Comparison of ENCODE assay signal across 7 cellular contexts in the genomic region with DNA sequence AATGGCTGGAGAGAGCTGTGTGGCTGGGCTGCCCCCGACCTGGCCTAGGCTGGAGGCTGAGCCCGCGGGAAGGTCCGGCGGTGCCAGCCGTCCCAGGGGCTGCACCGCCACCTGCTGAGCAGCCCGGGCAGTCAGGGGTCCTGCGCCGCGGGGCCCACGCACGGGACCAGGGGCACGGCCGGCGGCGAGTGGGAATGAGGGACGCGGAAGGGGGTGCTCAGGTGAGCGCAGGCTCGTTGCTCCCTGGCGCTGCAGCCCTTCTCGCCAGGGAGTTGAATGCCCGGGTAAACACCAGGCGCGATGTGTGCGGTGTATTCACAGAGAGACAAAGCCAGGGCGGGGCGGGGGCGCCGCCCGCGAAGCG. TPM values are rescaled to one million over a fixed set of nuclear protein-coding genes. Genes with fewer than 3 reads are reported as not detected.
A peak's percentile ranks its signal among the peaks of the same experiment; 100 is the strongest.
DNase-seq lines count a peak whose midpoint lies in the region; ATAC-seq, FAIRE-seq and TF ChIP-seq lines count a peak whose summit lies in the region.

No MANE protein-coding gene starts in this region.

- no peaks in the 10 kb centered on the region for H4K20me1 ChIP-seq in SK-N-SH (ENCODE audit: insufficient read depth)

- H3F3A ChIP-seq in SK-N-SH (replicated peaks; ENCODE audit: insufficient read depth) = no peaks in the 10 kb centered on the region

- H3K4me3 ChIP-seq in HAP-1 (peak overlapping the region; percentile 30), SK-N-SH (ENCODE audit: low read depth in 2 of 2, low read length in 1 of 2) (peak overlapping the region; percentile 47 to 67), heart left ventricle (peak overlapping the region; percentile 38 to 79 (median 62)), skeletal muscle satellite cell (ENCODE audit: low read length) (peak overlapping the region; percentile 64)

- TF ChIP-seq POLR2A in heart left ventricle (IDR thresholded peaks at IDR 0.05) (no peak), GM12892 (IDR thresholded peaks at IDR 0.05; ENCODE audit: low read depth, low read length) (no peak)

- in situ Hi-C loops in HAP-1 (cut with MboI; ENCODE audit: low sequenced_read_pairs) = no loop called here

- TF ChIP-seq RAD21 in SK-N-SH (IDR thresholded peaks at IDR 0.05; ENCODE audit: low read length) = peak; percentile 76

- TF ChIP-seq EP300 in SK-N-SH (IDR thresholded peaks at IDR 0.05; ENCODE audit: borderline replicate concordance in 1 of 2, low read depth in 1 of 2, low read length in 1 of 2) = no peak

- H3K4me2 ChIP-seq in SK-N-SH = peak overlapping the region; percentile 85
- peak overlapping the region; percentile 81 for H3K4me2 ChIP-seq in skeletal muscle satellite cell (ENCODE audit: low read length)

- H3K9me3 ChIP-seq in HAP-1 (no peaks in the 10 kb centered on the region), SK-N-SH (no peaks in the 10 kb centered on the region), heart left ventricle (no peaks in the 10 kb centered on the region), skeletal muscle satellite cell (replicated peaks; ENCODE audit: low read length) (no peaks in the 10 kb centered on the region)

- H3K27me3 ChIP-seq in HAP-1 (ENCODE audit: low read depth) (peaks cover 3% of the 10 kb centered on the region; the same call in 1 of the 2 replicates), SK-N-SH (ENCODE audit: insufficient read depth) (no peaks in the 10 kb centered on the region), heart left ventricle (peaks cover 0 to 23% (median 0%) of the 10 kb centered on the region in 9 donors), skeletal muscle satellite cell (ENCODE audit: control insufficient read depth, insufficient read depth, low read length) (peaks cover 19% of the 10 kb centered on the region)

- POLR2A ChIA-PET in SK-N-SH (lab: Yijun Ruan, JAX) = no interaction called here

- intact Hi-C loops in heart left ventricle (cut with DNase I) = loop anchor here in 3 of 10 donors (2.0 kb wide), 2 partner anchors 34 kb away; no protein-coding TSS in a partner anchor

- H3K36me3 ChIP-seq in HAP-1 (replicated peaks) = no peaks in the 10 kb centered on the region; the same call in 1 of the 2 replicates
- no peaks in the 10 kb centered on the region for H3K36me3 ChIP-seq in SK-N-SH (replicated peaks in 1 of 2; ENCODE audit: control insufficient read depth in 1 of 2, insufficient read depth in 2 of 2, low read length in 1 of 2)
- H3K36me3 ChIP-seq in heart left ventricle = no peaks in the 10 kb centered on the region
- H3K36me3 ChIP-seq in skeletal muscle satellite cell (ENCODE audit: insufficient read depth, low read length) = no peaks in the 10 kb centered on the region

- no peaks in the 10 kb centered on the region for H3K9me2 ChIP-seq in SK-N-SH

- H3K27ac ChIP-seq in SK-N-SH (ENCODE audit: low read depth in 2 of 2, low read length in 1 of 2) = no peak overlapping the region; a peak in 1 of 4 replicates
- H3K27ac ChIP-seq in heart left ventricle = peak overlapping the region in 2 of 12 donors; percentile 9 to 75

- CTCF ChIA-PET in SK-N-SH (lab: Yijun Ruan, JAX) = interaction anchor here (0.6 to 5.6 kb wide), 12 partner anchors 9 to 315 kb away, joined by 3 to 132 read pairs (median 4); partner anchors contain the start of gene GNAT1

- peaks cover 26% of the 10 kb centered on the region for H3K79me2 ChIP-seq in SK-N-SH (ENCODE audit: insufficient read depth)

- TF ChIP-seq CTCF in SK-N-SH (IDR thresholded peaks at IDR 0.05) (peak; percentile 55), heart left ventricle (IDR thresholded peaks at IDR 0.05) (peak in 9 of 12 donors; percentile 7 to 49 (median 32))

- H3K9ac ChIP-seq in SK-N-SH (no peak overlapping the region), skeletal muscle satellite cell (ENCODE audit: low read depth, low read length) (no peak overlapping the region)

- ATAC-seq in GM18498 (IDR thresholded peaks at IDR 0.05; ENCODE audit: unreplicated experiment) (peak; percentile 22), heart left ventricle (peak in 3 of 4 donors; percentile 25 to 49 (median 47))

- FAIRE-seq in GM12892 (lab: Jason Lieb, UNC) = no peak

- H2AFZ ChIP-seq in SK-N-SH (ENCODE audit: low read depth) = no peak overlapping the region

- 7% methylated on average over 3 of the region's 34 CpGs for WGBS in SK-N-SH (ENCODE audit: low lambda C conversion rate)
- 3 to 10% (median 5%) methylated on average over 6 to 34 of the region's 34 CpGs for WGBS in heart left ventricle, 4 donors

- peaks cover 10% of the 10 kb centered on the region; the same call in 1 of the 2 replicates for H3K4me1 ChIP-seq in HAP-1
- H3K4me1 ChIP-seq in SK-N-SH (ENCODE audit: control insufficient read depth in 1 of 2, insufficient read depth in 2 of 2, low read depth in 1 of 2, low read length in 1 of 2) = peaks cover 22 to 51% of the 10 kb centered on the region in 2 experiments; a peak in 2 of 4 replicates
- H3K4me1 ChIP-seq in heart left ventricle = peaks cover 0 to 48% (median 13%) of the 10 kb centered on the region in 12 donors
- H3K4me1 ChIP-seq in skeletal muscle satellite cell (ENCODE audit: control insufficient read depth, insufficient read depth, low read length) = peaks cover 20% of the 10 kb centered on the region

- peak in 1 of 2 experiments; percentile 17 for DNase-seq in HAP-1 (ENCODE audit: low spot score in 2 of 2)
- DNase-seq in SK-N-SH = peak; percentile 87
- DNase-seq in heart left ventricle = no peak
- DNase-seq in GM12892 (ENCODE audit: insufficient read length) = no peak
- DNase-seq in stimulated activated CD4-positive, alpha-beta T cell treated with anti-CD3 and anti-CD28 coated beads, Interleukin-1b, Interleukin-23, amount 100 ng/mL, for 48 hours = no peak

TF ChIP-seq in SK-N-SH, 30 proteins besides CTCF, POLR2A, EP300 and RAD21:
- TF ChIP-seq RFX5 (IDR thresholded peaks at IDR 0.05; ENCODE audit: low read length) = no peak
- TF ChIP-seq SMC3 (IDR thresholded peaks at IDR 0.05; ENCODE audit: low read depth, low read length) = peak; percentile 71

RNA-seq across cellular contexts. Expression of gene SEMA3F, which starts 0.7 kb away (rescaled TPM):
- polyA plus RNA-seq in SK-N-SH (2012; rRNA removed) (23.9 and 30.4 TPM in 2 replicates), heart left ventricle (10 to 100 TPM in 1 of 2 donors, 1 to 10 TPM in 1; 9.3 to 23.9 TPM)
- polyA plus RNA-seq in SK-N-SH (2012; cell fraction: cytosol; rRNA removed) = 15.5 and 23.2 TPM in 2 replicates
- 32.9 and 38.3 TPM in 2 replicates for polyA plus RNA-seq in SK-N-SH (2012; cell fraction: nucleus; rRNA removed)
- total RNA-seq in heart left ventricle = 10 to 100 TPM in 6 of 9 donors, 1 to 10 TPM in 3; 6.1 to 94.1 (median 11.3) TPM
- 2.2 and 3.0 TPM in 2 replicates for total RNA-seq in skeletal muscle satellite cell (2012; rRNA removed)
- polyA plus RNA-seq in GM12892 (2012; ENCODE audit: missing spikeins) = 0.42 TPM

RNA-seq across cellular contexts. Expression of gene GNAT1, which starts 37.0 kb away (rescaled TPM):
- polyA plus RNA-seq in SK-N-SH (2012; rRNA removed) = not detected in 2 replicates
- polyA plus RNA-seq in SK-N-SH (2012; cell fraction: cytosol; rRNA removed) = not detected in 2 replicates
- 0.12 TPM in 1 of 2 replicates, not detected in the other for polyA plus RNA-seq in SK-N-SH (2012; cell fraction: nucleus; rRNA removed)
- total RNA-seq in heart left ventricle = under 1 TPM in 1 of 9 donors, not detected in 8; 0.40 TPM
- polyA plus RNA-seq in heart left ventricle = not detected
- total RNA-seq in skeletal muscle satellite cell (2012; rRNA removed) = not detected in 2 replicates
- not detected for polyA plus RNA-seq in GM12892 (2012; ENCODE audit: missing spikeins)

RNA-seq across cellular contexts. Expression of gene SLC38A3, which starts 50.6 kb away (rescaled TPM):
- 0.84 and 0.89 TPM in 2 replicates for polyA plus RNA-seq in SK-N-SH (2012; rRNA removed)
- 0.15 and 0.29 TPM in 2 replicates for polyA plus RNA-seq in SK-N-SH (2012; cell fraction: cytosol; rRNA removed)
- polyA plus RNA-seq in SK-N-SH (2012; cell fraction: nucleus; rRNA removed) = 1.6 and 2.0 TPM in 2 replicates
- 10 to 100 TPM in 3 of 9 donors, 1 to 10 TPM in 6; 3.6 to 14.8 (median 8.4) TPM for total RNA-seq in heart left ventricle
- polyA plus RNA-seq in heart left ventricle = 1 to 10 TPM; 1.0 to 8.8 TPM
- total RNA-seq in skeletal muscle satellite cell (2012; rRNA removed) = not detected in 2 replicates
- not detected for polyA plus RNA-seq in GM12892 (2012; ENCODE audit: missing spikeins)
